In the genomic region with DNA sequence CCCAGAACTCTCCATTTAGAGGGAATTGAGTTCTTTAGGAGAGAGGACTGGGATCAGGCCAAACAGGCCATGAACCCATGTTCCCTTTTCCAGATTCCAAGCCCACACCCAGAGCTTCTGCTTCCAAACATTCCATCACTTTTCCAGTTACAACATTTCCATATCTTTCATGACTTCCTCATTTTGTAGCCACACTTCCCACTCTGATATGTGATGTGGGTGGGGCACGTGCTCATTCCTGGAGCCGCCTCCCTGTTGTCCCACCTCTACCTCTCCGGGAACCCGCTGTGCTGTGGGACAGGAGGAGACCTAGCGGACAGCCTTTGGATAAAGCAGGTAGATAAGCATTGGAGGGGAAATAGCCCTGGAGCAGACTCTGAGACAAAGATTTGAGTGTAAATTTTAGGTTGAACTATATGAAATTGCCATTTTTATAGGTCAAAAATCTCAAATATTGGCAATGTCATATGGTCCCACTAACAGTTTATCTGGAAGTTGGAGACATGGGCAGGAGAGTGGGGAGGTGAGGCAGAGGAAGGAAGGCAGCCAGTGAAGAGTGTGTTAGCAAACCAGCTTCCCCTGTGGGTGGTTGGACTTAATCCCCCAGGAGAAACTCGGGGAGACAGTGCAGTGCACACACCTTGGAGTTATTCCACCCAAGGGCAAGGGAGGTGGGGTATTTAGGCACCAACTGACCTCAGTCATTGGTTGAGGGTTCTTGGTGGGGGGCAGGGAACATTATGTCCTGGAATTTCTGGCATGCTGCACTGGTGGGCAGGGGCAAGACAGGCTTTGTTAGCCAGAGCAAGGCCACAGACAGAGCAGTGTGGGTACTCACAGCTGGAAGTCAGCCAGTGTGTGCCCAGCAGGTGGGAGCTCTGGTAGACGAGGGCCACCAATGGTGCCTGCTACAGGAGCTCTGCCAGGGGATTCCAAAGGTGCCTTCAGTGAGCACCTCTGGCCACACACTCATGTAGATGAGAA, we compare ENCODE assay signal across 2 cellular contexts.
TF ChIP-seq lines count a peak whose summit lies in the region.

No MANE protein-coding gene starts in this region.

TF ChIP-seq in H1, 55 proteins besides CTCF, POLR2A, EP300 and RAD21:
- TF ChIP-seq TEAD4 (IDR thresholded peaks at IDR 0.05; ENCODE audit: low read depth, low read length) (peak; percentile 92), MAX (IDR thresholded peaks at IDR 0.05) (peak; percentile 58; the same call in 1 of the 2 replicates), RBBP5 (IDR thresholded peaks at IDR 0.05; ENCODE audit: borderline replicate concordance, low read depth, low read length) (no peak), CBX8 (IDR thresholded peaks at IDR 0.05; ENCODE audit: borderline replicate concordance, low read depth, low read length) (no peak), SUZ12 (IDR thresholded peaks at IDR 0.05; ENCODE audit: low read length) (no peak), KDM1A (IDR thresholded peaks at IDR 0.05; ENCODE audit: borderline replicate concordance, low read length) (no peak), BRCA1 (IDR thresholded peaks at IDR 0.05; ENCODE audit: low read depth, low read length) (no peak), SAP30 (IDR thresholded peaks at IDR 0.05; ENCODE audit: insufficient read depth, insufficient replicate concordance, low read length) (no peak)
- TF ChIP-seq, protein P1, sequence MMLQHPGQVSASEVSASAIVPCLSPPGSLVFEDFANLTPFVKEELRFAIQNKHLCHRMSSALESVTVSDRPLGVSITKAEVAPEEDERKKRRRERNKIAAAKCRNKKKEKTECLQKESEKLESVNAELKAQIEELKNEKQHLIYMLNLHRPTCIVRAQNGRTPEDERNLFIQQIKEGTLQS (IDR thresholded peaks at IDR 0.05; ENCODE audit: insufficient read depth, low read depth, low read length), result no peak
TF ChIP-seq in H1: peak in this region for 2.

TF ChIP-seq in liver, 16 proteins besides CTCF, POLR2A, EP300 and RAD21:
- TF ChIP-seq, protein P1 (IDR thresholded peaks at IDR 0.05), result no peak
- no peak for TF ChIP-seq HNF4G (IDR thresholded peaks at IDR 0.05)
- TF ChIP-seq FOXA2 (IDR thresholded peaks at IDR 0.05), result no peak
- peak; percentile 40 to 66 for TF ChIP-seq EGR1 (IDR thresholded peaks at IDR 0.05; ENCODE audit: low read depth in 2 of 2)
- peak; percentile 97 for TF ChIP-seq NR2F2 (IDR thresholded peaks at IDR 0.05)
- peak; percentile 25 for TF ChIP-seq MAX (IDR thresholded peaks at IDR 0.05)
- peak; percentile 76 for TF ChIP-seq REST (IDR thresholded peaks at IDR 0.05)
- TF ChIP-seq GABPA (IDR thresholded peaks at IDR 0.05 in 1 of 2, conservative IDR thresholded peaks at IDR 0.05 in 1 of 2), result no peak
- peak; percentile 85 for TF ChIP-seq SP1 (IDR thresholded peaks at IDR 0.05)
- peak; percentile 26 to 50 for TF ChIP-seq HNF4A (conservative IDR thresholded peaks at IDR 0.05)
- TF ChIP-seq, protein P2, sequence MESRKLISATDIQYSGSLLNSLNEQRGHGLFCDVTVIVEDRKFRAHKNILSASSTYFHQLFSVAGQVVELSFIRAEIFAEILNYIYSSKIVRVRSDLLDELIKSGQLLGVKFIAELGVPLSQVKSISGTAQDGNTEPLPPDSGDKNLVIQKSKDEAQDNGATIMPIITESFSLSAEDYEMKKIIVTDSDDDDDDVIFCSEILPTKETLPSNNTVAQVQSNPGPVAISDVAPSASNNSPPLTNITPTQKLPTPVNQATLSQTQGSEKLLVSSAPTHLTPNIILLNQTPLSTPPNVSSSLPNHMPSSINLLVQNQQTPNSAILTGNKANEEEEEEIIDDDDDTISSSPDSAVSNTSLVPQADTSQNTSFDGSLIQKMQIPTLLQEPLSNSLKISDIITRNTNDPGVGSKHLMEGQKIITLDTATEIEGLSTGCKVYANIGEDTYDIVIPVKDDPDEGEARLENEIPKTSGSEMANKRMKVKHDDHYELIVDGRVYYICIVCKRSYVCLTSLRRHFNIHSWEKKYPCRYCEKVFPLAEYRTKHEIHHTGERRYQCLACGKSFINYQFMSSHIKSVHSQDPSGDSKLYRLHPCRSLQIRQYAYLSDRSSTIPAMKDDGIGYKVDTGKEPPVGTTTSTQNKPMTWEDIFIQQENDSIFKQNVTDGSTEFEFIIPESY (IDR thresholded peaks at IDR 0.05), result no peak
- peak; percentile 67 to 84 for TF ChIP-seq RXRA (IDR thresholded peaks at IDR 0.05)
- TF ChIP-seq FOXA1 (IDR thresholded peaks at IDR 0.05), result no peak
- peak; percentile 42 for TF ChIP-seq YY1 (IDR thresholded peaks at IDR 0.05)
- no peak for TF ChIP-seq JUND (IDR thresholded peaks at IDR 0.05)
- TF ChIP-seq TAF1 (conservative IDR thresholded peaks at IDR 0.05), result no peak
